16 cellular contexts compared by ENCODE assay signal in genomic region chr3:31648286-31648968, GRCh38.
DNase-seq lines count a peak whose midpoint lies in the region; ATAC-seq, FAIRE-seq and TF ChIP-seq lines count a peak whose summit lies in the region.
"Had no signal": no experiment of that assay in that cellular context is flagged by ENCODE, and none has a peak within 500 bp of the region (broad histone marks: within the 10 kb centered on the region; RNA-seq: fewer than 3 reads in every experiment).

No MANE protein-coding gene starts in this region.

- no peak for DNase-seq in GM23338 (ENCODE audit: low spot score)
- no peak for DNase-seq in activated naive CD8-positive, alpha-beta T cell treated with anti-CD3 and anti-CD28 coated beads for 36 hours
- no peak for DNase-seq in HepG2 (ENCODE audit: low spot score)
- no peak for DNase-seq in tibial nerve (ENCODE audit: low spot score in 2 of 2)
- no peak for DNase-seq in GDM1 (lab: John Stamatoyannopoulos, UW)
- DNase-seq: CD4-positive, CD25-positive, alpha-beta regulatory T cell; DMS79; H7; NCI-H1436 treated with DMSO at 0.1 percent for 48 hours; NCI-H2081 treated with DMSO at 0.1 percent for 48 hours; NCI-H524 treated with DMSO at 0.1 percent for 48 hours; OCI-M1 had no signal

- no peaks in the 10 kb centered on the region for H4K20me1 ChIP-seq in BLaER1
- no peaks in the 10 kb centered on the region; the same call in 1 of the 2 replicates for H4K20me1 ChIP-seq in GM23338 (replicated peaks; ENCODE audit: insufficient read depth)
- H4K20me1 ChIP-seq in HepG2 (ENCODE audit: insufficient read depth, low read length), result no peaks in the 10 kb centered on the region

- no peak overlapping the region for H2AFZ ChIP-seq in GM23338
- no peak overlapping the region for H2AFZ ChIP-seq in HepG2 (ENCODE audit: low read length)

- no peak overlapping the region for H3K4me3 Mint-ChIP-seq in GM23338
- no peak overlapping the region for H3K4me3 Mint-ChIP-seq in activated naive CD8-positive, alpha-beta T cell treated with anti-CD3 and anti-CD28 coated beads for 36 hours

- TF ChIP-seq POLR2A in HepG2 (IDR thresholded peaks at IDR 0.05; ENCODE audit: insufficient read depth in 1 of 2, low read depth in 2 of 2, low read length in 2 of 2) (no peak), tibial nerve (IDR thresholded peaks at IDR 0.05) (no peak), gastroesophageal sphincter (IDR thresholded peaks at IDR 0.05) (no peak)

- TF ChIP-seq EP300 in HepG2 (IDR thresholded peaks at IDR 0.05; ENCODE audit: low read depth in 2 of 2, low read length in 2 of 2) (no peak), HepG2 (CRISPR knock-in tag; IDR thresholded peaks at IDR 0.05; ENCODE audit: borderline replicate concordance) (no peak), tibial nerve (IDR thresholded peaks at IDR 0.05) (no peak), gastroesophageal sphincter (IDR thresholded peaks at IDR 0.05) (no peak)

- H3K4me1 Mint-ChIP-seq in GM23338, result no peaks in the 10 kb centered on the region; the same call in 2 of the 3 replicates
- H3K4me1 Mint-ChIP-seq in activated naive CD8-positive, alpha-beta T cell treated with anti-CD3 and anti-CD28 coated beads for 36 hours, result no peaks in the 10 kb centered on the region

- H3K9me2 ChIP-seq in GM23338 (ENCODE audit: insufficient read depth), result 0 out of 2 replicates have a peak, but pooled peaks cover 6% of the 10 kb centered on the region

- intact Hi-C loops in HepG2 (cut with micrococcal nuclease; ENCODE audit: unreplicated experiment), result no loop called here

- 100% methylated on average over 2 of the region's 4 CpGs for WGBS in HepG2 (ENCODE audit: low lambda C conversion rate)
- 93 to 98% methylated on average over 3 to 4 of the region's 4 CpGs for WGBS in tibial nerve, 2 donors
- 100% methylated on average over 1 of the region's 4 CpGs for WGBS in gastroesophageal sphincter (ENCODE audit: low coverage in 1 of 2), 2 donors

- FAIRE-seq in HepG2 (lab: Jason Lieb, UNC), result no peak
- FAIRE-seq: A549, G401.6 had no signal

- H3K36me3 ChIP-seq in BLaER1 (peaks cover 54% of the 10 kb centered on the region), GM23338 (ENCODE audit: insufficient read depth) (peaks cover 6% of the 10 kb centered on the region; the same call in 1 of the 2 replicates), HepG2 (replicated peaks in 1 of 2; ENCODE audit: control insufficient read depth in 1 of 2, insufficient read depth in 2 of 2, low read length in 2 of 2) (peaks cover 9 to 16% of the 10 kb centered on the region in 2 experiments; a peak in 3 of 5 replicates), tibial nerve (peaks cover 0 to 35% (median 0%) of the 10 kb centered on the region in 3 donors), gastroesophageal sphincter (peaks cover 0 to 16% of the 10 kb centered on the region in 2 donors)

- H3K4me3 ChIP-seq in BLaER1, result 0 out of 2 replicates have a peak overlapping the region, but pooled peaks have one; percentile 18
- no peak overlapping the region for H3K4me3 ChIP-seq in GM23338
- H3K4me3 ChIP-seq in HepG2 (replicated peaks in 1 of 3; ENCODE audit: insufficient read depth in 1 of 3, low read depth in 2 of 3, low read length in 3 of 3), result no peak overlapping the region
- no peak overlapping the region for H3K4me3 ChIP-seq in tibial nerve
- H3K4me3 ChIP-seq in gastroesophageal sphincter, result no peak overlapping the region
- H3K4me3 ChIP-seq: A549 had no signal

- CTCF ChIA-PET in HepG2 (lab: Yijun Ruan, JAX; ENCODE audit: low intra/inter-chr PET ratio, low total read pairs), result no interaction called here

- H3K9ac ChIP-seq in BLaER1 (no peak overlapping the region), HepG2 (ENCODE audit: insufficient read depth, low read depth, low read length) (no peak overlapping the region)

- no peak overlapping the region for H3K27ac Mint-ChIP-seq in GM23338
- peak overlapping the region; percentile 11 for H3K27ac Mint-ChIP-seq in activated naive CD8-positive, alpha-beta T cell treated with anti-CD3 and anti-CD28 coated beads for 36 hours

- H3K4me1 ChIP-seq in BLaER1 (no peaks in the 10 kb centered on the region), GM23338 (ENCODE audit: insufficient read depth) (no peaks in the 10 kb centered on the region), HepG2 (ENCODE audit: insufficient read depth, low read length) (peaks cover 4% of the 10 kb centered on the region), tibial nerve (no peaks in the 10 kb centered on the region), gastroesophageal sphincter (no peaks in the 10 kb centered on the region)
- H3K4me1 ChIP-seq: A549 had no signal

- TF ChIP-seq CTCF in GM23338 (conservative IDR thresholded peaks at IDR 0.05; ENCODE audit: low read depth in 2 of 2), result no peak
- TF ChIP-seq CTCF in HepG2 (CRISPR knock-in tag; IDR thresholded peaks at IDR 0.05), result no peak
- no peak for TF ChIP-seq CTCF in tibial nerve (IDR thresholded peaks at IDR 0.05)
- no peak for TF ChIP-seq CTCF in gastroesophageal sphincter (IDR thresholded peaks at IDR 0.05)

- ATAC-seq in GM23338 (no peak), HepG2 (peak; percentile 44), gastroesophageal sphincter (no peak)

- no peak for TF ChIP-seq RAD21 in HepG2 (CRISPR knock-in tag; IDR thresholded peaks at IDR 0.05)

- in situ Hi-C loops in HepG2 (cut with HindIII; ENCODE audit: extremely low pct_ligation_motif_present, low pct_unique_long_range_greater_than_20kb), result no loop called here

- peaks cover 67% of the 10 kb centered on the region for H3K36me3 Mint-ChIP-seq in GM23338 (ENCODE audit: low read depth)
- peaks cover 62% of the 10 kb centered on the region for H3K36me3 Mint-ChIP-seq in activated naive CD8-positive, alpha-beta T cell treated with anti-CD3 and anti-CD28 coated beads for 36 hours

- H3K27me3 ChIP-seq in BLaER1 (no peaks in the 10 kb centered on the region), GM23338 (ENCODE audit: insufficient read depth) (no peaks in the 10 kb centered on the region), HepG2 (ENCODE audit: control insufficient read depth in 1 of 2, insufficient read depth in 2 of 2, low read length in 2 of 2) (no peaks in the 10 kb centered on the region), tibial nerve (no peaks in the 10 kb centered on the region), gastroesophageal sphincter (no peaks in the 10 kb centered on the region)

- no TSS peak for BruUV-seq in HepG2 (replicated peaks; lab: Mats Ljungman, UMichigan)

- H3K27me3 Mint-ChIP-seq in GM23338 (ENCODE audit: insufficient read depth, low read depth, poor library complexity), result peaks cover 15% of the 10 kb centered on the region
- H3K27me3 Mint-ChIP-seq in activated naive CD8-positive, alpha-beta T cell treated with anti-CD3 and anti-CD28 coated beads for 36 hours, result no peaks in the 10 kb centered on the region

- H3K9me3 Mint-ChIP-seq in GM23338, result peaks cover 59% of the 10 kb centered on the region
- peaks cover 55% of the 10 kb centered on the region for H3K9me3 Mint-ChIP-seq in activated naive CD8-positive, alpha-beta T cell treated with anti-CD3 and anti-CD28 coated beads for 36 hours

- H3K9me3 ChIP-seq in BLaER1, result peaks cover 81% of the 10 kb centered on the region
- H3K9me3 ChIP-seq in HepG2 (ENCODE audit: low read length), result peaks cover 27% of the 10 kb centered on the region; the same call in 1 of the 2 replicates
- peaks cover 0 to 53% (median 14%) of the 10 kb centered on the region in 4 donors for H3K9me3 ChIP-seq in tibial nerve
- peaks cover 0 to 50% (median 0%) of the 10 kb centered on the region in 3 donors for H3K9me3 ChIP-seq in gastroesophageal sphincter

- no peaks in the 10 kb centered on the region for H3F3A ChIP-seq in GM23338 (replicated peaks; ENCODE audit: low read depth)

- H3K27ac ChIP-seq in BLaER1 (no peak overlapping the region), GM23338 (ENCODE audit: low read depth) (no peak overlapping the region), HepG2 (ENCODE audit: extremely low read length, insufficient read depth, low read length) (no peak overlapping the region), tibial nerve (no peak overlapping the region), gastroesophageal sphincter (no peak overlapping the region)
- H3K27ac ChIP-seq: A549 had no signal

- H3K4me2 ChIP-seq in BLaER1 (no peak overlapping the region), GM23338 (no peak overlapping the region), HepG2 (ENCODE audit: low read depth, low read length) (no peak overlapping the region)
- H3K4me2 ChIP-seq: A549 had no signal

- no peaks in the 10 kb centered on the region for H3K79me2 ChIP-seq in GM23338 (replicated peaks; ENCODE audit: insufficient read depth)
- no peaks in the 10 kb centered on the region for H3K79me2 ChIP-seq in HepG2 (ENCODE audit: insufficient read depth, low read length)

- POLR2A ChIA-PET in HepG2 (lab: Yijun Ruan, JAX), result no interaction called here

TF ChIP-seq in GM23338, 12 proteins besides CTCF, POLR2A, EP300 and RAD21 (continues in another document):
- TF ChIP-seq EZH2 (IDR thresholded peaks at IDR 0.05; ENCODE audit: low read depth, unreplicated experiment), result no peak
- TF ChIP-seq ZNF331 (CRISPR knock-in tag; IDR thresholded peaks at IDR 0.05; ENCODE audit: low read depth), result no peak
- TF ChIP-seq ZNF114 (CRISPR knock-in tag; IDR thresholded peaks at IDR 0.05), result no peak
- peak; percentile 22; the same call in 1 of the 2 replicates for TF ChIP-seq POLR2AphosphoS5 (IDR thresholded peaks at IDR 0.05; ENCODE audit: low read depth)

TF ChIP-seq in HepG2, 621 proteins besides CTCF, POLR2A, EP300 and RAD21 (continues in another document):
- TF ChIP-seq ZNF335 (CRISPR knock-in tag; IDR thresholded peaks at IDR 0.05), result no peak
